Comparison of ENCODE assay signal across 13 cellular contexts in the genomic region with DNA sequence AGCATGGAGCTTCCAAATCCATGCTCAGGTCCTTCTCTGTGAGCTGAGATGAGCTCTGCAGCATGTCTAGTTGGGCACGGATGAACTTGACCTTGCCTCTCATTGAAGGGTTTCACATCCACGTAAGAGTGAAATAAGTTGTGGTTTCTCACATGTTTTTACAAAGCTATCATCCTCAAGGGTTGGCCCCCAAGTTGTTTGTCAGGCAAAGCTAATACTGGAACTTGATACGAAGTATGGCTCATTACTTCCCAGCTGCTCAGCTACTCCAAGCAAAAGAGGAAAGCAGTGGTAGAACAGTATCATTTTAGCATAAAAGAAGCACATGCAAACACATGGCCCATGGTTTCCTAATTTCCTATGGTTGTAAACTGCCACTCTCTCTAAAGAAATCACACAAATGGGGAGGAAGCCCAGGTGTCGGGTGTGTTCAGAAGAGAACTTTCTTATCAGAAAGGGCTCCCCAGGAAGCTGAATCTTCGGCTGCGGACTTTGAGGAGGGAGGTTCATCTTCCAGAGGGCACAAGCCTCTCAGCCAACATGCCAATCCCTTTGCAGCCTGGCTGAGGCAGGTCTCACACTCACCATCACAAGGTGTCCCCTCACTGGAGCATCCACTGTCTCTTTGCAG. TPM values are rescaled to one million over a fixed set of nuclear protein-coding genes. Genes with fewer than 3 reads are reported as not detected.
DNase-seq lines count a peak whose midpoint lies in the region; ATAC-seq, FAIRE-seq and TF ChIP-seq lines count a peak whose summit lies in the region.
"Had no signal": no experiment of that assay in that cellular context is flagged by ENCODE, and none has a peak within 500 bp of the region (broad histone marks: within the 10 kb centered on the region; RNA-seq: fewer than 3 reads in every experiment).

No MANE protein-coding gene starts in this region.

- H3K4me3 ChIP-seq in OCI-LY3 (ENCODE audit: low read length) (peak overlapping the region; percentile 29), foreskin fibroblast (ENCODE audit: low read depth in 1 of 2, low read length in 2 of 2) (no peak overlapping the region), brain microvascular endothelial cell (ENCODE audit: low read depth, low read length) (no peak overlapping the region), Caco-2 (ENCODE audit: low read depth, low read length) (no peak overlapping the region)
- H3K4me3 ChIP-seq: skin epidermis had no signal

- H3K36me3 ChIP-seq in OCI-LY3 (replicated peaks; ENCODE audit: low read depth, low read length) (no peaks in the 10 kb centered on the region), brain microvascular endothelial cell (replicated peaks) (peaks cover 18% of the 10 kb centered on the region), Caco-2 (ENCODE audit: control insufficient read depth, insufficient read depth, low read length) (peaks cover 12% of the 10 kb centered on the region)

- no peaks in the 10 kb centered on the region for H3K27me3 Mint-ChIP-seq in Caco-2 (ENCODE audit: insufficient read depth, unreplicated experiment)

- FAIRE-seq in GM12892 (lab: Jason Lieb, UNC), result peak; percentile 95

- TF ChIP-seq POLR2A in GM12892 (IDR thresholded peaks at IDR 0.05; ENCODE audit: low read depth, low read length), result no peak

- TF ChIP-seq CTCF in OCI-LY3 (IDR thresholded peaks at IDR 0.05; ENCODE audit: low read depth, low read length), result no peak
- TF ChIP-seq CTCF in foreskin fibroblast (IDR thresholded peaks at IDR 0.05; ENCODE audit: low read depth, low read length), result no peak
- no peak for TF ChIP-seq CTCF in brain microvascular endothelial cell (IDR thresholded peaks at IDR 0.05; ENCODE audit: low read depth, low read length, missing control alignments)
- no peak for TF ChIP-seq CTCF in Caco-2 (IDR thresholded peaks at IDR 0.05; ENCODE audit: insufficient read depth in 1 of 2, low read depth in 1 of 2, low read length in 1 of 2, severe bottlenecking in 1 of 2, unreplicated experiment in 1 of 2)

- in situ Hi-C loops in brain microvascular endothelial cell (cut with HindIII; ENCODE audit: low pct_ligation_motif_present, low sequenced_read_pairs), result no loop called here

- no peak overlapping the region for H2AFZ ChIP-seq in OCI-LY3 (ENCODE audit: low read depth, low read length)

- intact Hi-C loops in Caco-2 (cut with micrococcal nuclease; ENCODE audit: unreplicated experiment), result loop anchor here (1.0 to 5.0 kb wide), 5 partner anchors 15 to 357 kb away; no protein-coding TSS in a partner anchor

- CTCF ChIA-PET in Caco-2 (lab: Charles Lee), result interaction anchor here (0.6 to 4.2 kb wide), 6 partner anchors 44 to 121 kb away, joined by 3 to 64 read pairs (median 5); no protein-coding TSS in a partner anchor

- DNase-seq in GM12892 (ENCODE audit: insufficient read length) (peak; percentile 36), foreskin fibroblast (no peak), brain microvascular endothelial cell (no peak), Caco-2 (no peak)
- no peak for DNase-seq in stimulated activated CD8-positive, alpha-beta memory T cell treated with anti-CD3 and anti-CD28 coated beads, Interleukin-4, amount 100 ng/mL, for 48 hours
- DNase-seq: activated naive CD4-positive, alpha-beta T cell treated with anti-CD3 and anti-CD28 coated beads for 36 hours; CD4-positive, alpha-beta memory T cell; HFFc6; left colon had no signal

- H3K79me2 ChIP-seq in OCI-LY3 (ENCODE audit: low read length), result no peaks in the 10 kb centered on the region

- H3K36me3 Mint-ChIP-seq in Caco-2 (ENCODE audit: insufficient read depth, unreplicated experiment), result peaks cover 98% of the 10 kb centered on the region
- H3K36me3 Mint-ChIP-seq: CD4-positive, alpha-beta memory T cell had no signal

- H4K20me1 ChIP-seq in OCI-LY3 (ENCODE audit: insufficient read depth, low read length), result peaks cover 30% of the 10 kb centered on the region

- no peak overlapping the region for H3K9ac ChIP-seq in OCI-LY3 (ENCODE audit: low read length)

- H3K4me3 Mint-ChIP-seq in Caco-2 (ENCODE audit: unreplicated experiment), result no peak overlapping the region
- H3K4me3 Mint-ChIP-seq: activated naive CD4-positive, alpha-beta T cell treated with anti-CD3 and anti-CD28 coated beads for 36 hours; CD4-positive, alpha-beta memory T cell; HFFc6 had no signal

- POLR2A ChIA-PET in Caco-2 (lab: Charles Lee), result interaction anchor here (0.6 to 0.8 kb wide), 2 partner anchors 102 to 1368 kb away, joined by 3 to 6 read pairs; no protein-coding TSS in a partner anchor

- H3K27me3 ChIP-seq in OCI-LY3 (ENCODE audit: low read depth, low read length), result peaks cover 54% of the 10 kb centered on the region
- no peaks in the 10 kb centered on the region for H3K27me3 ChIP-seq in brain microvascular endothelial cell (replicated peaks)
- no peaks in the 10 kb centered on the region for H3K27me3 ChIP-seq in Caco-2 (replicated peaks; ENCODE audit: control insufficient read depth, insufficient read depth, low read length)

- H3K9me3 ChIP-seq in OCI-LY3 (ENCODE audit: insufficient read depth, low read length) (no peaks in the 10 kb centered on the region), Caco-2 (no peaks in the 10 kb centered on the region)

- peak overlapping the region; percentile 18; the same call in 1 of the 2 replicates for H3K27ac ChIP-seq in OCI-LY3 (ENCODE audit: low read length)
- H3K27ac ChIP-seq in brain microvascular endothelial cell, result no peak overlapping the region

- peaks cover 29% of the 10 kb centered on the region for H3K4me1 Mint-ChIP-seq in Caco-2 (ENCODE audit: low read depth, unreplicated experiment)
- H3K4me1 Mint-ChIP-seq: CD4-positive, alpha-beta memory T cell had no signal

- no peak overlapping the region for H3K27ac Mint-ChIP-seq in Caco-2 (ENCODE audit: unreplicated experiment)
- H3K27ac Mint-ChIP-seq: activated naive CD4-positive, alpha-beta T cell treated with anti-CD3 and anti-CD28 coated beads for 36 hours; CD4-positive, alpha-beta memory T cell had no signal

- H3K9me3 Mint-ChIP-seq in Caco-2 (ENCODE audit: unreplicated experiment), result no peaks in the 10 kb centered on the region
- H3K9me3 Mint-ChIP-seq: activated naive CD4-positive, alpha-beta T cell treated with anti-CD3 and anti-CD28 coated beads for 36 hours; HFFc6 had no signal

- no TSS peak for BruUV-seq in Caco-2 (replicated peaks; lab: Mats Ljungman, UMichigan)

- peak; percentile 86 for ATAC-seq in GM19395 (IDR thresholded peaks at IDR 0.05; ENCODE audit: unreplicated experiment)
- peak; percentile 79 for ATAC-seq in HG02943 (IDR thresholded peaks at IDR 0.05; ENCODE audit: low read depth, unreplicated experiment)
- ATAC-seq: left colon had no signal

- H3K4me1 ChIP-seq in OCI-LY3 (ENCODE audit: low read length) (peaks cover 32% of the 10 kb centered on the region), Caco-2 (peaks cover 25% of the 10 kb centered on the region)

- peak overlapping the region; percentile 71 for H3K4me2 ChIP-seq in OCI-LY3 (ENCODE audit: low read length)

RNA-seq across cellular contexts. Expression of a gene that starts 45.3 kb away (rescaled TPM):
- 305 TPM for polyA plus RNA-seq in GM12892 (2012; ENCODE audit: missing spikeins)
- total RNA-seq in Caco-2 (2022), result 417 and 506 TPM in 2 replicates

RNA-seq across cellular contexts. Expression of a gene that starts 51.5 kb away (rescaled TPM):
- polyA plus RNA-seq in GM12892 (2012; ENCODE audit: missing spikeins), result 0.17 TPM
- total RNA-seq in Caco-2 (2022), result not detected in 2 replicates
- total RNA-seq: activated naive CD4-positive, alpha-beta T cell treated with anti-CD3 and anti-CD28 coated beads for 36 hours; CD4-positive, alpha-beta memory T cell; HFFc6; left colon had no signal
- polyA plus RNA-seq: CD4-positive, alpha-beta memory T cell had no signal
